In the genomic region with DNA sequence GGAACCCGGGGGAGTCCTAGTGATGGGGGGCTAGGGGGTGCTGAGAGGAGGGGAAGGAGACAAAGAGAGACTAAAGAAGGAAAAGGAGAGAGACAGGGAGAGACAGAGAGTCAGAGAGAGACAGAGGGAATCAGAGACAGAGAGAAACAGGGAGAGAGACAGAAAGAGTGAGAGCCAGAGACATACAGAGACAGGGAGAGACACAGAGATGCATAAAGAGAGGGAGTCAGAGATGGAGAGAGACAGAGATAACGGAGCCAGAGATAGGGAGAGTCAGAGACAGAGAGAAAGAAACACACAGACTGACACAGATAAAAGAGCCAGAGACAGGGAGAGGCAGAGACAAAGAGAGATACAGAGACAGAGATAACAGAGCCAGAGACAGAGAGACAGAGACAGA, we compare ENCODE assay signal across 15 cellular contexts. TPM values are rescaled to one million over a fixed set of nuclear protein-coding genes. Genes with fewer than 3 reads are reported as not detected.
A peak's percentile ranks its signal among the peaks of the same experiment; 100 is the strongest.
DNase-seq lines count a peak whose midpoint lies in the region; ATAC-seq, FAIRE-seq and TF ChIP-seq lines count a peak whose summit lies in the region.
"Had no signal": no experiment of that assay in that cellular context is flagged by ENCODE, and none has a peak within 500 bp of the region (broad histone marks: within the 10 kb centered on the region; RNA-seq: fewer than 3 reads in every experiment).

No MANE protein-coding gene starts in this region.

- no peak for TF ChIP-seq CTCF in astrocyte (IDR thresholded peaks at IDR 0.05; ENCODE audit: insufficient read depth, low read depth, low read length)

- no peak overlapping the region for H2AFZ ChIP-seq in astrocyte (ENCODE audit: low read depth, low read length)

- no peak for TF ChIP-seq POLR2A in GM12892 (IDR thresholded peaks at IDR 0.05; ENCODE audit: low read depth, low read length)

- no peak overlapping the region for H3K9ac ChIP-seq in astrocyte (ENCODE audit: low read length)

- H3K4me3 Mint-ChIP-seq in CD4-positive, alpha-beta memory T cell = peak overlapping the region in 5 of 8 donors; percentile 25 to 60 (median 42)
- peak overlapping the region; percentile 6 for H3K4me3 Mint-ChIP-seq in astrocyte (ENCODE audit: unreplicated experiment)
- peak overlapping the region; percentile 89 for H3K4me3 Mint-ChIP-seq in natural killer cell treated with Interleukin-12 subunit alpha and Interleukin-12 subunit beta and Interleukin-15 and Interleukin-18, amount 100 ng/mL, for 72 hours

- no peak overlapping the region for H3K27ac ChIP-seq in CD4-positive, alpha-beta memory T cell (ENCODE audit: low read depth, low read length)
- H3K27ac ChIP-seq in astrocyte (ENCODE audit: low read depth, low read length) = no peak overlapping the region
- H3K27ac ChIP-seq: prostate gland had no signal

- H3K4me2 ChIP-seq in astrocyte (ENCODE audit: low read length) = no peak overlapping the region

- peaks cover 21 to 42% (median 32%) of the 10 kb centered on the region in 4 donors for H3K4me1 Mint-ChIP-seq in CD4-positive, alpha-beta memory T cell
- no peaks in the 10 kb centered on the region for H3K4me1 Mint-ChIP-seq in astrocyte (ENCODE audit: low read depth, unreplicated experiment)
- H3K4me1 Mint-ChIP-seq in natural killer cell treated with Interleukin-12 subunit alpha and Interleukin-12 subunit beta and Interleukin-15 and Interleukin-18, amount 100 ng/mL, for 72 hours (ENCODE audit: low read depth in 2 of 2) = peaks cover 32 to 34% of the 10 kb centered on the region in 2 donors

- H3K9me3 Mint-ChIP-seq in CD4-positive, alpha-beta memory T cell = peaks cover 0 to 3% (median 0%) of the 10 kb centered on the region in 8 donors
- peaks cover 16% of the 10 kb centered on the region for H3K9me3 Mint-ChIP-seq in astrocyte (ENCODE audit: unreplicated experiment)
- H3K9me3 Mint-ChIP-seq in natural killer cell treated with Interleukin-12 subunit alpha and Interleukin-12 subunit beta and Interleukin-15 and Interleukin-18, amount 100 ng/mL, for 72 hours = no peaks in the 10 kb centered on the region

- peaks cover 16 to 18% of the 10 kb centered on the region in 2 donors for H3K27me3 Mint-ChIP-seq in CD4-positive, alpha-beta memory T cell
- H3K27me3 Mint-ChIP-seq in astrocyte (ENCODE audit: low read depth, unreplicated experiment) = peaks cover 27% of the 10 kb centered on the region
- H3K27me3 Mint-ChIP-seq in natural killer cell treated with Interleukin-12 subunit alpha and Interleukin-12 subunit beta and Interleukin-15 and Interleukin-18, amount 100 ng/mL, for 72 hours = peaks cover 27 to 34% of the 10 kb centered on the region in 2 donors

- intact Hi-C loops in CD4-positive, alpha-beta memory T cell (cut with micrococcal nuclease) = no loop called here

- POLR2A ChIA-PET in CD4-positive, alpha-beta memory T cell (lab: Charles Lee; ENCODE audit: partially characterized antibody) = no interaction called here

- CTCF ChIA-PET in CD4-positive, alpha-beta memory T cell (lab: Charles Lee; ENCODE audit: partially characterized antibody) = no interaction called here

- H3K27me3 ChIP-seq in CD4-positive, alpha-beta memory T cell (ENCODE audit: insufficient read depth, low read length) = peaks cover 13% of the 10 kb centered on the region
- H3K27me3 ChIP-seq in astrocyte (ENCODE audit: insufficient read depth, low read length) = peaks cover 9% of the 10 kb centered on the region

- peak overlapping the region in 4 of 7 donors; percentile 2 to 85 (median 52) for H3K27ac Mint-ChIP-seq in CD4-positive, alpha-beta memory T cell
- H3K27ac Mint-ChIP-seq in astrocyte (ENCODE audit: unreplicated experiment) = no peak overlapping the region
- peak overlapping the region in 1 of 2 donors; percentile 8 for H3K27ac Mint-ChIP-seq in natural killer cell treated with Interleukin-12 subunit alpha and Interleukin-12 subunit beta and Interleukin-15 and Interleukin-18, amount 100 ng/mL, for 72 hours

- H3K4me3 ChIP-seq in CD4-positive, alpha-beta memory T cell (ENCODE audit: low read length in 2 of 2) = no peak overlapping the region
- no peak overlapping the region for H3K4me3 ChIP-seq in astrocyte (ENCODE audit: insufficient read depth, low read depth, low read length)
- H3K4me3 ChIP-seq: prostate gland had no signal

- H3K36me3 Mint-ChIP-seq in CD4-positive, alpha-beta memory T cell = no peaks in the 10 kb centered on the region
- no peaks in the 10 kb centered on the region for H3K36me3 Mint-ChIP-seq in astrocyte (ENCODE audit: low read depth, unreplicated experiment)
- no peaks in the 10 kb centered on the region for H3K36me3 Mint-ChIP-seq in natural killer cell treated with Interleukin-12 subunit alpha and Interleukin-12 subunit beta and Interleukin-15 and Interleukin-18, amount 100 ng/mL, for 72 hours

- FAIRE-seq in GM12892 (lab: Jason Lieb, UNC) (peak; percentile 5), astrocyte (lab: Jason Lieb, UNC) (no peak)
- FAIRE-seq: bronchial epithelial cell had no signal

- ATAC-seq in natural killer cell treated with Interleukin-12 subunit alpha and Interleukin-12 subunit beta and Interleukin-15 and Interleukin-18, amount 100 ng/mL, for 72 hours = no peak
- no peak for ATAC-seq in GM21737 (IDR thresholded peaks at IDR 0.05; ENCODE audit: unreplicated experiment)

- no peaks in the 10 kb centered on the region for H3K36me3 ChIP-seq in CD4-positive, alpha-beta memory T cell (ENCODE audit: insufficient read depth, low read length)
- H3K36me3 ChIP-seq in astrocyte (ENCODE audit: insufficient read depth, low read length) = no peaks in the 10 kb centered on the region
- H3K36me3 ChIP-seq: prostate gland had no signal

- peaks cover 7% of the 10 kb centered on the region for H4K20me1 ChIP-seq in astrocyte (ENCODE audit: insufficient read depth, low read length)

- DNase-seq in CD4-positive, alpha-beta memory T cell = no peak
- DNase-seq in GM12892 (ENCODE audit: insufficient read length) (no peak), astrocyte (ENCODE audit: low read depth) (no peak), cerebellar nuclear complex (lab: John Stamatoyannopoulos, UW) (no peak), middle frontal gyrus (ENCODE audit: extremely low spot score, low spot score) (no peak), NCI-H82 treated with DMSO at 0.1 percent for 48 hours (lab: John Stamatoyannopoulos, UW; ENCODE audit: unreplicated experiment) (no peak)
- DNase-seq in natural killer cell treated with Interleukin-12 subunit alpha and Interleukin-12 subunit beta and Interleukin-15 and Interleukin-18, amount 100 ng/mL, for 72 hours (ENCODE audit: low spot score) = no peak
- DNase-seq: activated CD4-positive, alpha-beta T cell treated with anti-CD3 and anti-CD28 coated beads, Interleukin-2, amount 50 U/mL, for 4 hours; activated effector memory CD4-positive, alpha-beta T cell treated with anti-CD3 and anti-CD28 coated beads, Interleukin-2, amount 50 U/mL, for 16 hours; NCI-H1105 treated with DMSO at 0.1 percent for 48 hours had no signal

- H3K9me3 ChIP-seq in CD4-positive, alpha-beta memory T cell (ENCODE audit: control insufficient read depth in 1 of 2, low read length in 2 of 2) = no peaks in the 10 kb centered on the region
- peaks cover 2% of the 10 kb centered on the region for H3K9me3 ChIP-seq in astrocyte (ENCODE audit: insufficient read depth, low read depth, low read length)
- H3K9me3 ChIP-seq: prostate gland had no signal

- no peaks in the 10 kb centered on the region for H3K79me2 ChIP-seq in astrocyte (ENCODE audit: insufficient read depth, low read length)

- peaks cover 27% of the 10 kb centered on the region for H3K4me1 ChIP-seq in CD4-positive, alpha-beta memory T cell (ENCODE audit: insufficient read depth, low read length)
- peaks cover 11% of the 10 kb centered on the region for H3K4me1 ChIP-seq in astrocyte (ENCODE audit: insufficient read depth, low read length)

RNA-seq across cellular contexts. Expression of a gene that starts 1.5 kb away (rescaled TPM):
- under 1 TPM; 0.64 to 0.99 TPM for total RNA-seq in CD4-positive, alpha-beta memory T cell
- polyA plus RNA-seq in CD4-positive, alpha-beta memory T cell = 1 to 10 TPM in 1 of 2 donors, under 1 TPM in 1; 0.29 to 3.3 TPM
- polyA plus RNA-seq in GM12892 (2012; ENCODE audit: missing spikeins) = 43.7 TPM
- total RNA-seq in astrocyte = 2.3 and 2.4 TPM in 2 replicates
- 1 to 10 TPM; 3.4 to 3.8 TPM for total RNA-seq in natural killer cell treated with Interleukin-12 subunit alpha and Interleukin-12 subunit beta and Interleukin-15 and Interleukin-18, amount 100 ng/mL, for 72 hours

RNA-seq across cellular contexts. Expression of a gene that starts 27.2 kb away (rescaled TPM):
- 1 to 10 TPM; 3.9 to 4.7 TPM for total RNA-seq in CD4-positive, alpha-beta memory T cell
- 1 to 10 TPM; 1.5 to 1.9 TPM for polyA plus RNA-seq in CD4-positive, alpha-beta memory T cell
- 1.5 TPM for polyA plus RNA-seq in GM12892 (2012; ENCODE audit: missing spikeins)
- 0.75 and 1.7 TPM in 2 replicates for total RNA-seq in astrocyte
- 1 to 10 TPM; 1.4 to 3.2 TPM for total RNA-seq in natural killer cell treated with Interleukin-12 subunit alpha and Interleukin-12 subunit beta and Interleukin-15 and Interleukin-18, amount 100 ng/mL, for 72 hours
- total RNA-seq: bronchial epithelial cell had no signal
- polyA plus RNA-seq: BJ had no signal

RNA-seq across cellular contexts. Expression of a gene that starts 47.8 kb away (rescaled TPM):
- total RNA-seq in CD4-positive, alpha-beta memory T cell = 100 to 1,000 TPM; 105 to 113 TPM
- polyA plus RNA-seq in CD4-positive, alpha-beta memory T cell = 10 to 100 TPM; 39.6 to 77.8 TPM
- polyA plus RNA-seq in GM12892 (2012; ENCODE audit: missing spikeins) = 20.8 TPM
- 0.19 TPM in 1 of 2 replicates, not detected in the other for total RNA-seq in astrocyte
- total RNA-seq in natural killer cell treated with Interleukin-12 subunit alpha and Interleukin-12 subunit beta and Interleukin-15 and Interleukin-18, amount 100 ng/mL, for 72 hours = 100 to 1,000 TPM in 1 of 2 donors, 10 to 100 TPM in 1; 73.6 to 131 TPM
- total RNA-seq: G401 had no signal

Comparison
In these comparisons a context has a peak if more than half of its experiments do, and no peak if none do; other contexts are left out.
1. H3K4me3 Mint-ChIP-seq: peak in every context shown above with its lines; median percentile 89 in natural killer cell treated with Interleukin-12 subunit alpha and Interleukin-12 subunit beta and Interleukin-15 and Interleukin-18, amount 100 ng/mL, for 72 hours; 42 in CD4-positive, alpha-beta memory T cell; 6 in astrocyte.
2. RNA of a gene that starts 47.8 kb away (total RNA-seq): 73.6 to 131 TPM in natural killer cell treated with Interleukin-12 subunit alpha and Interleukin-12 subunit beta and Interleukin-15 and Interleukin-18, amount 100 ng/mL, for 72 hours and 105 to 113 TPM in CD4-positive, alpha-beta memory T cell; 0.19 TPM in astrocyte; every median in the first group is over 10 times any median in the second.